11 cellular contexts compared by ENCODE assay signal in genomic region chr12:5201554-5202243, GRCh38.
DNase-seq lines count a peak whose midpoint lies in the region; ATAC-seq and TF ChIP-seq lines count a peak whose summit lies in the region.
"Had no signal": no experiment of that assay in that cellular context is flagged by ENCODE, and none has a peak within 500 bp of the region (broad histone marks: within the 10 kb centered on the region; RNA-seq: fewer than 3 reads in every experiment).

No MANE protein-coding gene starts in this region.

- no peak overlapping the region for H3K27ac Mint-ChIP-seq in activated T-helper 2 cell treated with anti-CD3 and anti-CD28 coated beads, Interferon-gamma antibody, Interleukin-2, Interleukin-4, amounts not matched to agents 10 μg/mL and 5 μg/mL and 100 μg/mL, durations not matched to agents 14 hours and 24 hours and 36 hours
- no peak overlapping the region for H3K27ac Mint-ChIP-seq in progenitor cell of endocrine pancreas

- H3K4me3 Mint-ChIP-seq in activated T-helper 2 cell treated with anti-CD3 and anti-CD28 coated beads, Interferon-gamma antibody, Interleukin-2, Interleukin-4, amounts not matched to agents 10 μg/mL and 5 μg/mL and 100 μg/mL, durations not matched to agents 14 hours and 24 hours and 36 hours (ENCODE audit: low read depth): no peak overlapping the region
- H3K4me3 Mint-ChIP-seq in progenitor cell of endocrine pancreas (ENCODE audit: low read depth): no peak overlapping the region

- H3K9me3 Mint-ChIP-seq in activated T-helper 2 cell treated with anti-CD3 and anti-CD28 coated beads, Interferon-gamma antibody, Interleukin-2, Interleukin-4, amounts not matched to agents 10 μg/mL and 5 μg/mL and 100 μg/mL, durations not matched to agents 14 hours and 24 hours and 36 hours: no peaks in the 10 kb centered on the region
- H3K9me3 Mint-ChIP-seq in progenitor cell of endocrine pancreas (ENCODE audit: low read depth): no peaks in the 10 kb centered on the region

- no peaks in the 10 kb centered on the region for H3K4me1 Mint-ChIP-seq in activated T-helper 2 cell treated with anti-CD3 and anti-CD28 coated beads, Interferon-gamma antibody, Interleukin-2, Interleukin-4, amounts not matched to agents 10 μg/mL and 5 μg/mL and 100 μg/mL, durations not matched to agents 14 hours and 24 hours and 36 hours (ENCODE audit: low read depth)
- H3K4me1 Mint-ChIP-seq in progenitor cell of endocrine pancreas (ENCODE audit: low read depth): peaks cover 27% of the 10 kb centered on the region

- peak; percentile 33 to 40 for ATAC-seq in left cardiac atrium
- ATAC-seq in GM21576 (IDR thresholded peaks at IDR 0.05; ENCODE audit: unreplicated experiment): no peak

- intact Hi-C loops in left cardiac atrium (cut with DNase I): loop anchor here (2.0 to 5.0 kb wide), 2 partner anchors 241 kb away; no protein-coding TSS in a partner anchor
- intact Hi-C loops in activated T-helper 2 cell treated with anti-CD3 and anti-CD28 coated beads, Interferon-gamma antibody, Interleukin-2, Interleukin-4, amounts not matched to agents 10 μg/mL and 5 μg/mL and 100 μg/mL, durations not matched to agents 14 hours and 24 hours and 36 hours (cut with micrococcal nuclease): no loop called here

- H3K27me3 Mint-ChIP-seq in activated T-helper 2 cell treated with anti-CD3 and anti-CD28 coated beads, Interferon-gamma antibody, Interleukin-2, Interleukin-4, amounts not matched to agents 10 μg/mL and 5 μg/mL and 100 μg/mL, durations not matched to agents 14 hours and 24 hours and 36 hours (ENCODE audit: low read depth): peaks cover 2% of the 10 kb centered on the region
- H3K27me3 Mint-ChIP-seq in progenitor cell of endocrine pancreas: peaks cover 77% of the 10 kb centered on the region

- peak; percentile 7 for DNase-seq in NCI-H1105 treated with DMSO at 0.1 percent for 48 hours (lab: John Stamatoyannopoulos, UW)
- no peak for DNase-seq in NCI-H1105 (lab: John Stamatoyannopoulos, UW)
- DNase-seq in NCI-H510A treated with DMSO at 0.1 percent for 48 hours (lab: John Stamatoyannopoulos, UW): peak; percentile 84
- DNase-seq in left cardiac atrium: peak; percentile 29
- DNase-seq in retina: peak; percentile 55
- DNase-seq in activated T-helper 2 cell treated with anti-CD3 and anti-CD28 coated beads, Interferon-gamma antibody, Interleukin-2, Interleukin-4, amounts not matched to agents 10 μg/mL and 5 μg/mL and 100 μg/mL, durations not matched to agents 14 hours and 24 hours and 36 hours (ENCODE audit: low spot score): no peak
- DNase-seq in progenitor cell of endocrine pancreas (ENCODE audit: low spot score, unreplicated experiment): no peak
- DNase-seq: activated CD4-positive, alpha-beta T cell treated with anti-CD3 and anti-CD28 coated beads for 4 hours; central memory CD4-positive, alpha-beta T cell; substantia nigra had no signal

- no peak for TF ChIP-seq CTCF in progenitor cell of endocrine pancreas (IDR thresholded peaks at IDR 0.05; ENCODE audit: unreplicated experiment)

- no peaks in the 10 kb centered on the region for H3K36me3 Mint-ChIP-seq in activated T-helper 2 cell treated with anti-CD3 and anti-CD28 coated beads, Interferon-gamma antibody, Interleukin-2, Interleukin-4, amounts not matched to agents 10 μg/mL and 5 μg/mL and 100 μg/mL, durations not matched to agents 14 hours and 24 hours and 36 hours (ENCODE audit: low read depth)
- no peaks in the 10 kb centered on the region for H3K36me3 Mint-ChIP-seq in progenitor cell of endocrine pancreas (ENCODE audit: insufficient read depth)

Comparison
In these comparisons a context has a peak if more than half of its experiments do, and no peak if none do; other contexts are left out.
1. DNase-seq: peak in NCI-H1105 treated with DMSO at 0.1 percent for 48 hours (single experiment), NCI-H510A treated with DMSO at 0.1 percent for 48 hours (single experiment), left cardiac atrium (single experiment) and retina (single experiment); none in NCI-H1105 (single experiment), activated T-helper 2 cell treated with anti-CD3 and anti-CD28 coated beads, Interferon-gamma antibody, Interleukin-2, Interleukin-4, amounts not matched to agents 10 μg/mL and 5 μg/mL and 100 μg/mL, durations not matched to agents 14 hours and 24 hours and 36 hours (single experiment) and progenitor cell of endocrine pancreas (single experiment).